Comparison of ENCODE assay signal across 17 cellular contexts in genomic region chr5:67197536-67197935, GRCh38. TPM values are rescaled to one million over a fixed set of nuclear protein-coding genes. Genes with fewer than 3 reads are reported as not detected.
DNase-seq lines count a peak whose midpoint lies in the region; ATAC-seq and TF ChIP-seq lines count a peak whose summit lies in the region.
"Had no signal": no experiment of that assay in that cellular context is flagged by ENCODE, and none has a peak within 500 bp of the region (broad histone marks: within the 10 kb centered on the region; RNA-seq: fewer than 3 reads in every experiment).

No MANE protein-coding gene starts in this region.

- peak overlapping the region in 1 of 11 experiments; percentile 74; a peak in 1 of 22 replicates for H3K9ac ChIP-seq in BLaER1 treated with 17β-estradiol and CSF1 and Interleukin-3, amounts not matched to agents 10 nM and 100 nM
- H3K9ac ChIP-seq: GM23248 had no signal

- peak overlapping the region in 3 of 10 experiments; percentile 54 to 67 (median 60); a peak in 4 of 20 replicates for H3K4me3 ChIP-seq in BLaER1 treated with 17β-estradiol and CSF1 and Interleukin-3, amounts not matched to agents 10 nM and 100 nM
- H3K4me3 ChIP-seq in HAP-1 = no peak overlapping the region
- H3K4me3 ChIP-seq: GM23248, K562 had no signal

- H4K20me1 ChIP-seq in BLaER1 treated with 17β-estradiol and CSF1 and Interleukin-3, amounts not matched to agents 10 nM and 100 nM = no peaks in the 10 kb centered on the region

- no peaks in the 10 kb centered on the region for H3K27me3 ChIP-seq in BLaER1 treated with 17β-estradiol and CSF1 and Interleukin-3, amounts not matched to agents 10 nM and 100 nM
- no peaks in the 10 kb centered on the region for H3K27me3 ChIP-seq in HAP-1 (ENCODE audit: low read depth)
- H3K27me3 ChIP-seq: Peyer's patch had no signal

- H3K36me3 ChIP-seq in BLaER1 treated with 17β-estradiol and CSF1 and Interleukin-3, amounts not matched to agents 10 nM and 100 nM = peaks cover 0 to 4% (median 0%) of the 10 kb centered on the region in 11 experiments; a peak in 4 of 22 replicates
- H3K36me3 ChIP-seq in HAP-1 (replicated peaks) = no peaks in the 10 kb centered on the region
- H3K36me3 ChIP-seq: Peyer's patch had no signal

- H3K27ac Mint-ChIP-seq in activated CD8-positive, alpha-beta T cell treated with anti-CD3 and anti-CD28 coated beads for 36 hours = no peak overlapping the region
- no peak overlapping the region for H3K27ac Mint-ChIP-seq in activated CD8-positive, alpha-beta T cell treated with anti-CD3 and anti-CD28 coated beads, Interleukin-2, amount 10 ng/mL, durations not matched to agents 7 days and 5 days
- peak overlapping the region; percentile 98 for H3K27ac Mint-ChIP-seq in activated B cell treated with CpG ODN at 0.5 μM for 24 hours
- H3K27ac Mint-ChIP-seq in stimulated activated naive B cell treated with anti-CD40 and anti-IgM and Interleukin-4, amounts not matched to agents 10 μg/mL and 1 μg/mL and 100 μg/mL, for 72 hours = peak overlapping the region; percentile 94

- ATAC-seq in activated CD8-positive, alpha-beta T cell treated with anti-CD3 and anti-CD28 coated beads for 36 hours = peak; percentile 79
- no peak for ATAC-seq in activated CD8-positive, alpha-beta T cell treated with anti-CD3 and anti-CD28 coated beads, Interleukin-2, amount 10 ng/mL, durations not matched to agents 7 days and 5 days
- ATAC-seq in activated B cell treated with CpG ODN at 0.5 μM for 24 hours (ENCODE audit: low read depth) (no peak), HG03280 (IDR thresholded peaks at IDR 0.05; ENCODE audit: unreplicated experiment) (no peak)
- ATAC-seq in stimulated activated naive B cell treated with anti-CD40 and anti-IgM and Interleukin-4, amounts not matched to agents 10 μg/mL and 1 μg/mL and 100 μg/mL, for 72 hours (replicated peaks) = peak in 1 of 2 donors; percentile 4
- ATAC-seq: K562 had no signal

- POLR2A ChIA-PET in activated CD8-positive, alpha-beta T cell treated with anti-CD3 and anti-CD28 coated beads for 36 hours (lab: Charles Lee) = no interaction called here
- POLR2A ChIA-PET in activated CD8-positive, alpha-beta T cell treated with anti-CD3 and anti-CD28 coated beads, Interleukin-2, amount 10 ng/mL, durations not matched to agents 7 days and 5 days (lab: Charles Lee) = interaction anchor here (14.2 kb wide), 1 partner anchor 30 kb away, joined by 177 read pairs; no protein-coding TSS in a partner anchor
- POLR2A ChIA-PET in activated B cell treated with CpG ODN at 0.5 μM for 24 hours (lab: Charles Lee) = interaction anchor here (1.1 to 16.1 kb wide), 7 partner anchors 7 to 1018 kb away, joined by 3 to 228 read pairs (median 17); partner anchors contain the start of gene PIK3R1

- peaks cover 40% of the 10 kb centered on the region for H3K4me1 Mint-ChIP-seq in activated CD8-positive, alpha-beta T cell treated with anti-CD3 and anti-CD28 coated beads for 36 hours (ENCODE audit: low read depth)
- H3K4me1 Mint-ChIP-seq in activated CD8-positive, alpha-beta T cell treated with anti-CD3 and anti-CD28 coated beads, Interleukin-2, amount 10 ng/mL, durations not matched to agents 7 days and 5 days (ENCODE audit: low read depth) = peaks cover 68% of the 10 kb centered on the region
- H3K4me1 Mint-ChIP-seq in activated B cell treated with CpG ODN at 0.5 μM for 24 hours = peaks cover 97% of the 10 kb centered on the region
- H3K4me1 Mint-ChIP-seq in stimulated activated naive B cell treated with anti-CD40 and anti-IgM and Interleukin-4, amounts not matched to agents 10 μg/mL and 1 μg/mL and 100 μg/mL, for 72 hours = peaks cover 57 to 85% of the 10 kb centered on the region in 2 donors

- CTCF ChIA-PET in activated CD8-positive, alpha-beta T cell treated with anti-CD3 and anti-CD28 coated beads for 36 hours (lab: Charles Lee) = interaction anchor here (0.8 to 16.0 kb wide), 5 partner anchors 10 to 48 kb away, joined by 3 to 349 read pairs (median 3); no protein-coding TSS in a partner anchor
- CTCF ChIA-PET in activated CD8-positive, alpha-beta T cell treated with anti-CD3 and anti-CD28 coated beads, Interleukin-2, amount 10 ng/mL, durations not matched to agents 7 days and 5 days (lab: Charles Lee) = interaction anchor here (1.2 kb wide), 1 partner anchor 16 kb away, joined by 3 read pairs; no protein-coding TSS in a partner anchor
- CTCF ChIA-PET in activated B cell treated with CpG ODN at 0.5 μM for 24 hours (lab: Charles Lee) = interaction anchor here (1.1 to 1.9 kb wide), 4 partner anchors 10 to 42 kb away, joined by 3 to 10 read pairs (median 4); no protein-coding TSS in a partner anchor

- no peak overlapping the region for H3K4me3 Mint-ChIP-seq in activated CD8-positive, alpha-beta T cell treated with anti-CD3 and anti-CD28 coated beads for 36 hours
- no peak overlapping the region for H3K4me3 Mint-ChIP-seq in activated CD8-positive, alpha-beta T cell treated with anti-CD3 and anti-CD28 coated beads, Interleukin-2, amount 10 ng/mL, durations not matched to agents 7 days and 5 days
- H3K4me3 Mint-ChIP-seq in activated B cell treated with CpG ODN at 0.5 μM for 24 hours = peak overlapping the region; percentile 91
- peak overlapping the region in 1 of 2 donors; percentile 93 for H3K4me3 Mint-ChIP-seq in stimulated activated naive B cell treated with anti-CD40 and anti-IgM and Interleukin-4, amounts not matched to agents 10 μg/mL and 1 μg/mL and 100 μg/mL, for 72 hours

- H3K9me3 ChIP-seq in BLaER1 treated with 17β-estradiol and CSF1 and Interleukin-3, amounts not matched to agents 10 nM and 100 nM (replicated peaks in 1 of 11) = peaks cover 0 to 17% (median 7%) of the 10 kb centered on the region in 11 experiments; a peak in 16 of 22 replicates
- H3K9me3 ChIP-seq in HAP-1 = 0 out of 2 replicates have a peak, but pooled peaks cover 2% of the 10 kb centered on the region
- H3K9me3 ChIP-seq: Peyer's patch had no signal

- peak overlapping the region in 8 of 11 experiments; percentile 55 to 86 (median 70); a peak in 13 of 22 replicates for H3K27ac ChIP-seq in BLaER1 treated with 17β-estradiol and CSF1 and Interleukin-3, amounts not matched to agents 10 nM and 100 nM
- H3K27ac ChIP-seq: GM23248 had no signal

- H3K9me3 Mint-ChIP-seq in activated CD8-positive, alpha-beta T cell treated with anti-CD3 and anti-CD28 coated beads for 36 hours = peaks cover 10% of the 10 kb centered on the region
- H3K9me3 Mint-ChIP-seq in activated CD8-positive, alpha-beta T cell treated with anti-CD3 and anti-CD28 coated beads, Interleukin-2, amount 10 ng/mL, durations not matched to agents 7 days and 5 days (ENCODE audit: insufficient read depth) = peaks cover 19% of the 10 kb centered on the region
- H3K9me3 Mint-ChIP-seq in activated B cell treated with CpG ODN at 0.5 μM for 24 hours = no peaks in the 10 kb centered on the region
- peaks cover under 1 to 6% of the 10 kb centered on the region in 2 donors for H3K9me3 Mint-ChIP-seq in stimulated activated naive B cell treated with anti-CD40 and anti-IgM and Interleukin-4, amounts not matched to agents 10 μg/mL and 1 μg/mL and 100 μg/mL, for 72 hours

- H3K4me1 ChIP-seq in BLaER1 treated with 17β-estradiol and CSF1 and Interleukin-3, amounts not matched to agents 10 nM and 100 nM = peaks cover 79 to 100% (median 99%) of the 10 kb centered on the region in 10 experiments
- no peaks in the 10 kb centered on the region for H3K4me1 ChIP-seq in HAP-1

- H3K36me3 Mint-ChIP-seq in activated CD8-positive, alpha-beta T cell treated with anti-CD3 and anti-CD28 coated beads for 36 hours (ENCODE audit: low read depth) = peaks cover 4% of the 10 kb centered on the region
- peaks cover 40% of the 10 kb centered on the region for H3K36me3 Mint-ChIP-seq in activated CD8-positive, alpha-beta T cell treated with anti-CD3 and anti-CD28 coated beads, Interleukin-2, amount 10 ng/mL, durations not matched to agents 7 days and 5 days (ENCODE audit: low read depth)
- peaks cover 24% of the 10 kb centered on the region for H3K36me3 Mint-ChIP-seq in activated B cell treated with CpG ODN at 0.5 μM for 24 hours (ENCODE audit: low read depth)
- peaks cover 26 to 33% of the 10 kb centered on the region in 2 donors for H3K36me3 Mint-ChIP-seq in stimulated activated naive B cell treated with anti-CD40 and anti-IgM and Interleukin-4, amounts not matched to agents 10 μg/mL and 1 μg/mL and 100 μg/mL, for 72 hours

- intact Hi-C loops in activated CD8-positive, alpha-beta T cell treated with anti-CD3 and anti-CD28 coated beads for 36 hours (cut with micrococcal nuclease) = no loop called here
- intact Hi-C loops in activated B cell treated with CpG ODN at 0.5 μM for 24 hours (cut with micrococcal nuclease) = loop anchor here (5.0 to 10.0 kb wide), 2 partner anchors 645 to 1237 kb away; no protein-coding TSS in a partner anchor

- no peak for TF ChIP-seq CTCF in activated CD8-positive, alpha-beta T cell treated with anti-CD3 and anti-CD28 coated beads for 36 hours (IDR thresholded peaks at IDR 0.05)
- TF ChIP-seq CTCF in activated B cell treated with CpG ODN at 0.5 μM for 24 hours (IDR thresholded peaks at IDR 0.05) = no peak

- no peak for DNase-seq in activated CD8-positive, alpha-beta T cell treated with anti-CD3 and anti-CD28 coated beads for 36 hours
- DNase-seq in activated CD8-positive, alpha-beta T cell treated with anti-CD3 and anti-CD28 coated beads, Interleukin-2, amount 10 ng/mL, durations not matched to agents 7 days and 5 days = no peak
- no peak for DNase-seq in activated B cell treated with CpG ODN at 0.5 μM for 24 hours
- no peak for DNase-seq in stimulated activated naive B cell treated with anti-CD40 and anti-IgM and Interleukin-4, amounts not matched to agents 10 μg/mL and 1 μg/mL and 100 μg/mL, for 72 hours
- DNase-seq in HAP-1 (ENCODE audit: low spot score in 2 of 2) = no peak
- DNase-seq in NCI-H446 (lab: John Stamatoyannopoulos, UW) = no peak
- DNase-seq: DMS79 treated with DMSO at 0.1 percent for 48 hours, GM23248, NCI-H1436, NCI-H2029 treated with DMSO at 0.1 percent for 48 hours, NCI-H2171 treated with DMSO at 0.1 percent for 48 hours, NCI-H748 treated with DMSO at 0.1 percent for 48 hours, Peyer's patch had no signal

- in situ Hi-C loops in HAP-1 (cut with MboI; ENCODE audit: low sequenced_read_pairs) = no loop called here

- peak overlapping the region; percentile 75 to 98 (median 93); a peak in 21 of 22 replicates for H3K4me2 ChIP-seq in BLaER1 treated with 17β-estradiol and CSF1 and Interleukin-3, amounts not matched to agents 10 nM and 100 nM

- no peaks in the 10 kb centered on the region for H3K27me3 Mint-ChIP-seq in activated CD8-positive, alpha-beta T cell treated with anti-CD3 and anti-CD28 coated beads for 36 hours
- H3K27me3 Mint-ChIP-seq in activated CD8-positive, alpha-beta T cell treated with anti-CD3 and anti-CD28 coated beads, Interleukin-2, amount 10 ng/mL, durations not matched to agents 7 days and 5 days (ENCODE audit: low read depth) = no peaks in the 10 kb centered on the region
- no peaks in the 10 kb centered on the region for H3K27me3 Mint-ChIP-seq in activated B cell treated with CpG ODN at 0.5 μM for 24 hours
- no peaks in the 10 kb centered on the region for H3K27me3 Mint-ChIP-seq in stimulated activated naive B cell treated with anti-CD40 and anti-IgM and Interleukin-4, amounts not matched to agents 10 μg/mL and 1 μg/mL and 100 μg/mL, for 72 hours

RNA-seq across cellular contexts. Expression of gene CD180, which starts 0.9 kb away (rescaled TPM):
- total RNA-seq in activated CD8-positive, alpha-beta T cell treated with anti-CD3 and anti-CD28 coated beads for 36 hours = not detected
- total RNA-seq in activated CD8-positive, alpha-beta T cell treated with anti-CD3 and anti-CD28 coated beads, Interleukin-2, amount 10 ng/mL, durations not matched to agents 7 days and 5 days = not detected
- total RNA-seq in activated B cell treated with CpG ODN at 0.5 μM for 24 hours = 32.6 and 35.7 TPM in 2 replicates
- total RNA-seq: GM23248, NCI-H460 had no signal

Comparison
In these comparisons a context has a peak if more than half of its experiments do, and no peak if none do; other contexts are left out.
1. H3K27ac Mint-ChIP-seq: peak in activated B cell treated with CpG ODN at 0.5 μM for 24 hours (single experiment) and stimulated activated naive B cell treated with anti-CD40 and anti-IgM and Interleukin-4, amounts not matched to agents 10 μg/mL and 1 μg/mL and 100 μg/mL, for 72 hours (single experiment); none in activated CD8-positive, alpha-beta T cell treated with anti-CD3 and anti-CD28 coated beads for 36 hours (single experiment) and activated CD8-positive, alpha-beta T cell treated with anti-CD3 and anti-CD28 coated beads, Interleukin-2, amount 10 ng/mL, durations not matched to agents 7 days and 5 days (single experiment).
2. RNA of gene CD180, which starts 0.9 kb away (total RNA-seq): 32.6 to 35.7 TPM in activated B cell treated with CpG ODN at 0.5 μM for 24 hours; not detected in activated CD8-positive, alpha-beta T cell treated with anti-CD3 and anti-CD28 coated beads for 36 hours and not detected in activated CD8-positive, alpha-beta T cell treated with anti-CD3 and anti-CD28 coated beads, Interleukin-2, amount 10 ng/mL, durations not matched to agents 7 days and 5 days; every median in the first group is over 10 times any median in the second.